ENCODE assay signal across 8 cellular contexts in genomic region chr10:114714281-114714741, GRCh38. TPM values are rescaled to one million over a fixed set of nuclear protein-coding genes. Genes with fewer than 3 reads are reported as not detected.
DNase-seq lines count a peak whose midpoint lies in the region; ATAC-seq and TF ChIP-seq lines count a peak whose summit lies in the region.

No MANE protein-coding gene starts in this region.

- H3K27me3 ChIP-seq in PC-9 (ENCODE audit: insufficient read depth, low read depth) (no peaks in the 10 kb centered on the region), H7 (ENCODE audit: control insufficient read depth, insufficient read depth, low read length) (no peaks in the 10 kb centered on the region)

- BruUV-seq in PC-9 (replicated peaks; lab: Mats Ljungman, UMichigan), result no TSS peak

- H3K4me1 ChIP-seq in PC-9 (replicated peaks; ENCODE audit: insufficient read depth), result peaks cover 60% of the 10 kb centered on the region

- peak overlapping the region; percentile 65 for H3K4me2 ChIP-seq in PC-9

- H3K9me2 ChIP-seq in PC-9 (ENCODE audit: insufficient read depth), result no peaks in the 10 kb centered on the region

- peaks cover 7% of the 10 kb centered on the region; the same call in 1 of the 2 replicates for H3F3A ChIP-seq in PC-9 (ENCODE audit: insufficient read depth, low read depth)

- no peaks in the 10 kb centered on the region for H4K20me1 ChIP-seq in PC-9 (ENCODE audit: insufficient read depth)

- ATAC-seq in HG03469 (IDR thresholded peaks at IDR 0.05; ENCODE audit: unreplicated experiment) (no peak), GM21367 (IDR thresholded peaks at IDR 0.05; ENCODE audit: unreplicated experiment) (no peak)

- H3K36me3 ChIP-seq in PC-9 (ENCODE audit: low read depth) (no peaks in the 10 kb centered on the region), H7 (replicated peaks; ENCODE audit: control insufficient read depth, insufficient read depth, low read length) (no peaks in the 10 kb centered on the region)

- H3K9me3 ChIP-seq in PC-9 (ENCODE audit: insufficient read depth, low read depth), result no peaks in the 10 kb centered on the region

- no peaks in the 10 kb centered on the region for H3K79me2 ChIP-seq in PC-9 (ENCODE audit: low read depth)

- CTCF ChIA-PET in PC-9 (lab: Charles Lee), result no interaction called here

- H3K27ac ChIP-seq in PC-9, result peak overlapping the region; percentile 55

- intact Hi-C loops in PC-9 (cut with micrococcal nuclease; ENCODE audit: unreplicated experiment), result loop anchor here (1.0 to 5.0 kb wide), 3 partner anchors 17 to 90 kb away; no protein-coding TSS in a partner anchor

- peak; percentile 97 for DNase-seq in H4 (ENCODE audit: low spot score)
- DNase-seq in PC-9, result peak; percentile 61 to 91
- peak; percentile 90 for DNase-seq in fibroblast of peridontal ligament (ENCODE audit: extremely low read depth)
- peak; percentile 64 for DNase-seq in putamen (ENCODE audit: low spot score)
- DNase-seq in GM20000 (ENCODE audit: low spot score), result no peak
- no peak for DNase-seq in H7

- H3K4me3 ChIP-seq in PC-9 (no peak overlapping the region), H7 (ENCODE audit: insufficient read depth, low read depth, low read length) (no peak overlapping the region)

- POLR2A ChIA-PET in PC-9 (lab: Charles Lee; ENCODE audit: unreplicated experiment), result interaction anchor here (0.6 kb wide), 1 partner anchor 1232 kb away, joined by 8 read pairs; no protein-coding TSS in a partner anchor

- TF ChIP-seq CTCF in PC-9 (conservative IDR thresholded peaks at IDR 0.05) (no peak), GM20000 (IDR thresholded peaks at IDR 0.05; ENCODE audit: extremely low read depth, missing control alignments) (no peak)

- H2AFZ ChIP-seq in PC-9, result no peak overlapping the region

RNA-seq across cellular contexts. Expression of gene ABLIM1, which starts 56.2 kb away (rescaled TPM):
- 1.2 and 4.5 TPM in 2 replicates for total RNA-seq in H4 (2014; rRNA removed; shearing (Covaris generic))
- 63.1 and 68.7 TPM in 2 replicates for total RNA-seq in PC-9 (2021)
- total RNA-seq in H7 (2014; rRNA removed; shearing (Covaris generic)), result 21.7 and 29.5 TPM in 2 replicates

Comparison
In these comparisons a context has a peak if more than half of its experiments do, and no peak if none do; other contexts are left out.
1. DNase-seq: peak in H4 (single experiment), PC-9 (2 of 2), fibroblast of peridontal ligament (single experiment) and putamen (single experiment); none in GM20000 (single experiment) and H7 (single experiment).